ENCODE assay signal across 15 cellular contexts in the genomic region with DNA sequence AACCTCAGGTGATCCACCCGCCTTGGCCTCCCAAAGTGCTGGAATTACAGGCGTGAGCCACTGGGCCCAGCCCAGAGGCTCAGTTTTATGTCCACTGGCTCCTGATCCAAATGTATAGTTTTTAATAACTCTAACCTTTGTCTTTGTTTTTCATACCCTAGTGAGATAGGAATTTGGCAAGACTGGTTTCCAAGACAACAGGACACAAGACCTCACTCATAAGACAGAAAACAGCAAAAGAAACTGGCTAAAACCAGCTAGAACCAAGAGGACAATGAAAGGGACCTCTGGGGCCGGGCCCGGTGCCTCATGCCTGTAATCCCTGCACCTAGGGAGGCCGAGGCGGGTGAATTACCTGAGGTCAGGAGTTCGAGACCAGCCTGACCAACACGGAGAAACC. TPM values are rescaled to one million over a fixed set of nuclear protein-coding genes. Genes with fewer than 3 reads are reported as not detected.
DNase-seq lines count a peak whose midpoint lies in the region; ATAC-seq and TF ChIP-seq lines count a peak whose summit lies in the region.
"Had no signal": no experiment of that assay in that cellular context is flagged by ENCODE, and none has a peak within 500 bp of the region (broad histone marks: within the 10 kb centered on the region; RNA-seq: fewer than 3 reads in every experiment).

No MANE protein-coding gene starts in this region.

- TF ChIP-seq CTCF in fibroblast of pulmonary artery (IDR thresholded peaks at IDR 0.05; ENCODE audit: low read length, missing control alignments) (no peak), left ventricle myocardium inferior (IDR thresholded peaks at IDR 0.05; ENCODE audit: borderline replicate concordance) (no peak)

- POLR2A ChIA-PET in activated CD8-positive, alpha-beta T cell treated with anti-CD3 and anti-CD28 coated beads, Interleukin-2, amount 10 ng/mL, durations not matched to agents 7 days and 5 days (lab: Charles Lee) = interaction anchor here (1.3 to 1.5 kb wide), 3 partner anchors 40 to 46 kb away, joined by 3 to 4 read pairs (median 3); no protein-coding TSS in a partner anchor

- no peaks in the 10 kb centered on the region for H3K9me3 ChIP-seq in left ventricle myocardium inferior (replicated peaks)
- H3K9me3 ChIP-seq: prostate gland, thyroid gland had no signal

- intact Hi-C loops in activated CD4-positive, alpha-beta T cell treated with anti-CD3 and anti-CD28 coated beads, Interleukin-2, amount 10 ng/mL, durations not matched to agents 24 days and 14 days (cut with micrococcal nuclease) = no loop called here
- intact Hi-C loops in left ventricle myocardium inferior (cut with micrococcal nuclease) = no loop called here

- peak overlapping the region; percentile 35 for H3K4me3 Mint-ChIP-seq in activated CD4-positive, alpha-beta T cell treated with anti-CD3 and anti-CD28 coated beads, Interleukin-2, amount 10 ng/mL, durations not matched to agents 24 days and 14 days
- peak overlapping the region; percentile 34 for H3K4me3 Mint-ChIP-seq in activated CD8-positive, alpha-beta T cell treated with anti-CD3 and anti-CD28 coated beads, Interleukin-2, amount 10 ng/mL, durations not matched to agents 7 days and 5 days
- H3K4me3 Mint-ChIP-seq: dendritic cell treated with granulocyte-macrophage colony-stimulating factor and Interleukin-4, amounts not matched to agents 40 ng/mL and 50 ng/mL, for 4 days had no signal

- H3K27ac ChIP-seq in left ventricle myocardium inferior (replicated peaks) = no peak overlapping the region
- H3K27ac ChIP-seq: prostate gland had no signal

- ATAC-seq in activated CD8-positive, alpha-beta T cell treated with anti-CD3 and anti-CD28 coated beads, Interleukin-2, amount 10 ng/mL, durations not matched to agents 7 days and 5 days = no peak

- H3K36me3 ChIP-seq in left ventricle myocardium inferior = no peaks in the 10 kb centered on the region
- H3K36me3 ChIP-seq: prostate gland, thyroid gland had no signal

- peaks cover 8% of the 10 kb centered on the region for H3K4me1 Mint-ChIP-seq in activated CD4-positive, alpha-beta T cell treated with anti-CD3 and anti-CD28 coated beads, Interleukin-2, amount 10 ng/mL, durations not matched to agents 24 days and 14 days
- H3K4me1 Mint-ChIP-seq in activated CD8-positive, alpha-beta T cell treated with anti-CD3 and anti-CD28 coated beads, Interleukin-2, amount 10 ng/mL, durations not matched to agents 7 days and 5 days (ENCODE audit: low read depth) = peaks cover 21% of the 10 kb centered on the region

- H3K36me3 Mint-ChIP-seq in activated CD4-positive, alpha-beta T cell treated with anti-CD3 and anti-CD28 coated beads, Interleukin-2, amount 10 ng/mL, durations not matched to agents 24 days and 14 days (ENCODE audit: low read depth) = no peaks in the 10 kb centered on the region
- no peaks in the 10 kb centered on the region for H3K36me3 Mint-ChIP-seq in activated CD8-positive, alpha-beta T cell treated with anti-CD3 and anti-CD28 coated beads, Interleukin-2, amount 10 ng/mL, durations not matched to agents 7 days and 5 days (ENCODE audit: low read depth)

- peaks cover 11% of the 10 kb centered on the region for H3K4me1 ChIP-seq in left ventricle myocardium inferior
- H3K4me1 ChIP-seq: prostate gland had no signal

- CTCF ChIA-PET in activated CD8-positive, alpha-beta T cell treated with anti-CD3 and anti-CD28 coated beads, Interleukin-2, amount 10 ng/mL, durations not matched to agents 7 days and 5 days (lab: Charles Lee) = interaction anchor here (0.7 to 2.3 kb wide), 13 partner anchors 10 to 158 kb away, joined by 3 to 26 read pairs (median 6); partner anchors contain the start of genes AKT1S1, AP2A1 and SCAF1

- H3K27me3 Mint-ChIP-seq in activated CD4-positive, alpha-beta T cell treated with anti-CD3 and anti-CD28 coated beads, Interleukin-2, amount 10 ng/mL, durations not matched to agents 24 days and 14 days = no peaks in the 10 kb centered on the region
- H3K27me3 Mint-ChIP-seq in activated CD8-positive, alpha-beta T cell treated with anti-CD3 and anti-CD28 coated beads, Interleukin-2, amount 10 ng/mL, durations not matched to agents 7 days and 5 days (ENCODE audit: low read depth) = no peaks in the 10 kb centered on the region

- no peaks in the 10 kb centered on the region for H3K9me3 Mint-ChIP-seq in activated CD4-positive, alpha-beta T cell treated with anti-CD3 and anti-CD28 coated beads, Interleukin-2, amount 10 ng/mL, durations not matched to agents 24 days and 14 days
- H3K9me3 Mint-ChIP-seq in activated CD8-positive, alpha-beta T cell treated with anti-CD3 and anti-CD28 coated beads, Interleukin-2, amount 10 ng/mL, durations not matched to agents 7 days and 5 days (ENCODE audit: insufficient read depth) = no peaks in the 10 kb centered on the region
- H3K9me3 Mint-ChIP-seq: dendritic cell treated with granulocyte-macrophage colony-stimulating factor and Interleukin-4, amounts not matched to agents 40 ng/mL and 50 ng/mL, for 4 days had no signal

- H3K4me3 ChIP-seq in fibroblast of pulmonary artery (replicated peaks; ENCODE audit: low read depth, low read length) (no peak overlapping the region), left ventricle myocardium inferior (no peak overlapping the region)

- H3K27me3 ChIP-seq in left ventricle myocardium inferior (ENCODE audit: low read depth) = no peaks in the 10 kb centered on the region
- H3K27me3 ChIP-seq: thyroid gland had no signal

- no peak for DNase-seq in activated CD4-positive, alpha-beta T cell treated with anti-CD3 and anti-CD28 coated beads, Interleukin-2, amount 10 ng/mL, durations not matched to agents 24 days and 14 days
- DNase-seq in activated CD4-positive, alpha-beta T cell treated with anti-CD3 and anti-CD28 coated beads for 1 hour = no peak
- DNase-seq in activated CD8-positive, alpha-beta T cell treated with anti-CD3 and anti-CD28 coated beads, Interleukin-2, amount 10 ng/mL, durations not matched to agents 7 days and 5 days = no peak
- DNase-seq in fibroblast of pulmonary artery (ENCODE audit: low read depth) = peak; percentile 67
- DNase-seq in renal cortical epithelial cell (ENCODE audit: low read depth) = peak; percentile 54
- DNase-seq in epidermal melanocyte (ENCODE audit: insufficient read length, low spot score) = no peak
- DNase-seq in SIG-M5 (lab: John Stamatoyannopoulos, UW) = no peak
- DNase-seq in left ventricle myocardium inferior = no peak
- DNase-seq: DMS153, NCI-H1105 treated with DMSO at 0.1 percent for 48 hours, NCI-H524, thyroid gland had no signal

- no peak overlapping the region for H3K27ac Mint-ChIP-seq in activated CD4-positive, alpha-beta T cell treated with anti-CD3 and anti-CD28 coated beads, Interleukin-2, amount 10 ng/mL, durations not matched to agents 24 days and 14 days
- H3K27ac Mint-ChIP-seq in activated CD8-positive, alpha-beta T cell treated with anti-CD3 and anti-CD28 coated beads, Interleukin-2, amount 10 ng/mL, durations not matched to agents 7 days and 5 days = no peak overlapping the region

RNA-seq across cellular contexts. Expression of gene CPT1C, which starts 27.6 kb away (rescaled TPM):
- 3.4 and 3.6 TPM in 2 replicates for total RNA-seq in activated CD4-positive, alpha-beta T cell treated with anti-CD3 and anti-CD28 coated beads, Interleukin-2, amount 10 ng/mL, durations not matched to agents 24 days and 14 days
- under 1 TPM; 0.52 to 0.82 TPM for total RNA-seq in activated CD8-positive, alpha-beta T cell treated with anti-CD3 and anti-CD28 coated beads, Interleukin-2, amount 10 ng/mL, durations not matched to agents 7 days and 5 days
- total RNA-seq in renal cortical epithelial cell = 1.9 and 2.5 TPM in 2 replicates
- 2.5 TPM for total RNA-seq in left ventricle myocardium inferior

RNA-seq across cellular contexts. Expression of gene ADM5, which starts 29.1 kb away (rescaled TPM):
- 8.4 and 8.6 TPM in 2 replicates for total RNA-seq in activated CD4-positive, alpha-beta T cell treated with anti-CD3 and anti-CD28 coated beads, Interleukin-2, amount 10 ng/mL, durations not matched to agents 24 days and 14 days
- total RNA-seq in activated CD8-positive, alpha-beta T cell treated with anti-CD3 and anti-CD28 coated beads, Interleukin-2, amount 10 ng/mL, durations not matched to agents 7 days and 5 days = 1 to 10 TPM; 4.4 to 4.5 TPM
- total RNA-seq in renal cortical epithelial cell = 0.35 TPM in 2 replicates
- total RNA-seq in left ventricle myocardium inferior = 0.49 TPM

RNA-seq across cellular contexts. Expression of gene PRMT1, which starts 41.4 kb away (rescaled TPM):
- 510 and 512 TPM in 2 replicates for total RNA-seq in activated CD4-positive, alpha-beta T cell treated with anti-CD3 and anti-CD28 coated beads, Interleukin-2, amount 10 ng/mL, durations not matched to agents 24 days and 14 days
- 100 to 1,000 TPM; 160 to 169 TPM for total RNA-seq in activated CD8-positive, alpha-beta T cell treated with anti-CD3 and anti-CD28 coated beads, Interleukin-2, amount 10 ng/mL, durations not matched to agents 7 days and 5 days
- 205 and 483 TPM in 2 replicates for total RNA-seq in renal cortical epithelial cell
- total RNA-seq in left ventricle myocardium inferior = 112 TPM

RNA-seq across cellular contexts. Expression of gene TSKS, which starts 44.6 kb away (rescaled TPM):
- total RNA-seq in activated CD4-positive, alpha-beta T cell treated with anti-CD3 and anti-CD28 coated beads, Interleukin-2, amount 10 ng/mL, durations not matched to agents 24 days and 14 days = 0.92 and 1.6 TPM in 2 replicates
- 1 to 10 TPM; 1.1 to 1.5 TPM for total RNA-seq in activated CD8-positive, alpha-beta T cell treated with anti-CD3 and anti-CD28 coated beads, Interleukin-2, amount 10 ng/mL, durations not matched to agents 7 days and 5 days
- total RNA-seq in renal cortical epithelial cell (not detected in 2 replicates), left ventricle myocardium inferior (0.38 TPM)
- total RNA-seq: A172 had no signal

RNA-seq across cellular contexts. Expression of gene AP2A1, which starts 48.3 kb away (rescaled TPM):
- 61.8 and 68.0 TPM in 2 replicates for total RNA-seq in activated CD4-positive, alpha-beta T cell treated with anti-CD3 and anti-CD28 coated beads, Interleukin-2, amount 10 ng/mL, durations not matched to agents 24 days and 14 days
- total RNA-seq in activated CD8-positive, alpha-beta T cell treated with anti-CD3 and anti-CD28 coated beads, Interleukin-2, amount 10 ng/mL, durations not matched to agents 7 days and 5 days = 10 to 100 TPM; 88.1 to 96.4 TPM
- total RNA-seq in renal cortical epithelial cell = 43.2 and 98.0 TPM in 2 replicates
- total RNA-seq in left ventricle myocardium inferior = 65.5 TPM

Comparison
In these comparisons a context has a peak if more than half of its experiments do, and no peak if none do; other contexts are left out.
1. DNase-seq: peak in fibroblast of pulmonary artery (single experiment) and renal cortical epithelial cell (single experiment); none in activated CD4-positive, alpha-beta T cell treated with anti-CD3 and anti-CD28 coated beads, Interleukin-2, amount 10 ng/mL, durations not matched to agents 24 days and 14 days (single experiment), activated CD4-positive, alpha-beta T cell treated with anti-CD3 and anti-CD28 coated beads for 1 hour (single experiment), activated CD8-positive, alpha-beta T cell treated with anti-CD3 and anti-CD28 coated beads, Interleukin-2, amount 10 ng/mL, durations not matched to agents 7 days and 5 days (single experiment), epidermal melanocyte (single experiment), SIG-M5 (single experiment) and left ventricle myocardium inferior (single experiment).